Comparison of ENCODE assay signal across 22 cellular contexts in the genomic region with DNA sequence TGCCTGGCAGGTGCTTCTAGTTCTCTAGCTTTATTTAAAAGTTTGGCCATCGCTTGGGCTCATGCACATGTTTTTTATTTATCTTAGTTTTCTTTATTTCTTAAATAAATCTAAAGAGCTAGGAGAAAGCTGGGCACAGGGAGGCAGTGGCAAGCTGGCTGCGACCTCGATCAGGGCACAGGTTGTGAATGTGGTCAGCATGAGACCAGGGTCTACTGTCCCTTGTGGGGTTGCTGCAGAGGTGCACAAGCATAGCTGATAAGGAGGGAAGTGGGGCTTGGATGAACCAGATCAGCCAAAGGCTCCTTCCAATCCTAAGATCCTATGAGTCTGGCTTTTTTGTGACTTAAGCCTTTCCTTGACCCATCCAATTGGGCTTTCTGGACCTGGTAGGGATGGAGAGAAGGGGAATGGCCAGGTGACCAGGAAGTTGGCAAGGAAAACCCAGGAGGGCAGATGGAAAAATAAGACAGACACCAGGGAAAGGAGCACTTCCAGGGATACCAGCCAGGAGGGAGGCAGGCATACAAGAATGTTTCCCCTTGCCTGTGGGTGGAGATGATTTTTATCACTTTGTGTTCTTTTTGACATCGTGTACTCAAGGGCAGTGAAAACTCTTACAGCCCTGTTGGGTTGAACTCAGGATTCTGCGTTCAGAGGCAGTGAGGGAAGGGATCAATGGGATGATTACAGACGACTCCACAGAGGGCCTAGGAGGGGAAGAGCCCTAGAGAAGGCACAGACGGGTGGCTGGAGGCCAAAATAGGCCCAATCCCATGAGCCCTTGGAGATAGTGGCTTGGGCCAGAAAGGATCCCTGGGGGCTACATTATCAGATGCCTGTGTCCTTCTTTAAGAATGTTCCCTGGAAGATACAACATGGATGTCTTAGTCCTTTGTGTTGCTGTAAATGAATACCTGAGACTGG. TPM values are rescaled to one million over a fixed set of nuclear protein-coding genes. Genes with fewer than 3 reads are reported as not detected.
DNase-seq lines count a peak whose midpoint lies in the region; ATAC-seq and TF ChIP-seq lines count a peak whose summit lies in the region.
"Had no signal": no experiment of that assay in that cellular context is flagged by ENCODE, and none has a peak within 500 bp of the region (broad histone marks: within the 10 kb centered on the region; RNA-seq: fewer than 3 reads in every experiment).

No MANE protein-coding gene starts in this region.

- H2BK12ac ChIP-seq in neuronal stem cell (ENCODE audit: low read length): no peak overlapping the region

- no peak for TF ChIP-seq POLR2A in body of pancreas (IDR thresholded peaks at IDR 0.05)

- peak overlapping the region; percentile 7 to 60 (median 43); a peak in 19 of 22 replicates for H3K4me2 ChIP-seq in BLaER1 treated with 17β-estradiol and CSF1 and Interleukin-3, amounts not matched to agents 10 nM and 100 nM
- H3K4me2 ChIP-seq in neuronal stem cell (ENCODE audit: insufficient read depth, low read length, poor library complexity, severe bottlenecking): no peak overlapping the region

- no peak overlapping the region for H3K23ac ChIP-seq in neuronal stem cell (ENCODE audit: low read depth, low read length, poor library complexity)

- H3K27ac Mint-ChIP-seq in activated naive CD4-positive, alpha-beta T cell treated with anti-CD3 and anti-CD28 coated beads for 36 hours: no peak overlapping the region
- H3K27ac Mint-ChIP-seq: activated CD4-positive, alpha-beta T cell treated with anti-CD3 and anti-CD28 coated beads for 36 hours; activated CD8-positive, alpha-beta memory T cell treated with anti-CD3 and anti-CD28 coated beads, Interleukin-2, amount 10 ng/mL, durations not matched to agents 7 days and 5 days; CD8-positive, alpha-beta T cell; type B pancreatic cell had no signal

- no peaks in the 10 kb centered on the region for H3K36me3 Mint-ChIP-seq in activated naive CD4-positive, alpha-beta T cell treated with anti-CD3 and anti-CD28 coated beads for 36 hours (ENCODE audit: low read depth)
- H3K36me3 Mint-ChIP-seq: activated CD8-positive, alpha-beta memory T cell treated with anti-CD3 and anti-CD28 coated beads, Interleukin-2, amount 10 ng/mL, durations not matched to agents 7 days and 5 days; CD8-positive, alpha-beta T cell; type B pancreatic cell had no signal

- H3K27me3 Mint-ChIP-seq in activated naive CD4-positive, alpha-beta T cell treated with anti-CD3 and anti-CD28 coated beads for 36 hours (ENCODE audit: low read depth): peaks cover 2% of the 10 kb centered on the region
- H3K27me3 Mint-ChIP-seq: activated CD4-positive, alpha-beta T cell treated with anti-CD3 and anti-CD28 coated beads for 36 hours; type B pancreatic cell had no signal

- H3K18ac ChIP-seq in neuronal stem cell (ENCODE audit: low read length): no peak overlapping the region

- DNase-seq in body of pancreas (no peak), left ventricle myocardium superior (peak; percentile 54), neuronal stem cell (ENCODE audit: low spot score) (no peak), NCI-H1417 treated with DMSO at 0.1 percent for 48 hours (lab: John Stamatoyannopoulos, UW) (no peak)
- DNase-seq in activated naive CD4-positive, alpha-beta T cell treated with anti-CD3 and anti-CD28 coated beads for 36 hours: no peak
- DNase-seq in activated effector memory CD4-positive, alpha-beta T cell treated with Interleukin-2 at 50 U/mL for 16 hours: no peak
- DNase-seq: ACHN; activated CD4-positive, alpha-beta T cell treated with anti-CD3 and anti-CD28 coated beads for 36 hours; activated CD8-positive, alpha-beta memory T cell treated with anti-CD3 and anti-CD28 coated beads, Interleukin-2, amount 10 ng/mL, durations not matched to agents 7 days and 5 days; activated gamma-delta T cell; anterior cingulate cortex; CD8-positive, alpha-beta T cell; NCI-H446 treated with DMSO at 0.1 percent for 48 hours; spleen had no signal

- H3K4me1 Mint-ChIP-seq in activated naive CD4-positive, alpha-beta T cell treated with anti-CD3 and anti-CD28 coated beads for 36 hours (ENCODE audit: low read depth): no peaks in the 10 kb centered on the region
- H3K4me1 Mint-ChIP-seq: activated CD4-positive, alpha-beta T cell treated with anti-CD3 and anti-CD28 coated beads for 36 hours; activated CD8-positive, alpha-beta memory T cell treated with anti-CD3 and anti-CD28 coated beads, Interleukin-2, amount 10 ng/mL, durations not matched to agents 7 days and 5 days had no signal

- H2BK15ac ChIP-seq in neuronal stem cell (ENCODE audit: low read length): no peak overlapping the region

- no peak overlapping the region for H3K27ac ChIP-seq in BLaER1 treated with 17β-estradiol and CSF1 and Interleukin-3, amounts not matched to agents 10 nM and 100 nM
- H3K27ac ChIP-seq in body of pancreas (peak overlapping the region in 3 of 4 donors; percentile 36 to 65 (median 61)), skeletal muscle tissue (ENCODE audit: low read depth, low read length) (peak overlapping the region; percentile 51), neuronal stem cell (replicated peaks; ENCODE audit: low read length) (no peak overlapping the region)
- H3K27ac ChIP-seq: pancreas had no signal

- no peak overlapping the region for H3K14ac ChIP-seq in neuronal stem cell (ENCODE audit: low read length)

- no peak overlapping the region for H2BK5ac ChIP-seq in neuronal stem cell (ENCODE audit: low read length)

- no peaks in the 10 kb centered on the region for H3K27me3 ChIP-seq in BLaER1 treated with 17β-estradiol and CSF1 and Interleukin-3, amounts not matched to agents 10 nM and 100 nM
- H3K27me3 ChIP-seq in body of pancreas (no peaks in the 10 kb centered on the region), skeletal muscle tissue (ENCODE audit: control insufficient read depth in 3 of 3, insufficient read depth in 3 of 3, low read length in 3 of 3) (peaks cover 0 to 5% (median 5%) of the 10 kb centered on the region in 3 donors), neuronal stem cell (ENCODE audit: control insufficient read depth in 3 of 3, insufficient read depth in 3 of 3, low read depth in 1 of 3, low read length in 3 of 3) (peaks cover 0 to 7% (median 0%) of the 10 kb centered on the region in 3 experiments)
- H3K27me3 ChIP-seq: pancreas had no signal

- no peak overlapping the region for H2BK120ac ChIP-seq in neuronal stem cell (ENCODE audit: low read depth, low read length)

- H3K9me3 Mint-ChIP-seq in activated naive CD4-positive, alpha-beta T cell treated with anti-CD3 and anti-CD28 coated beads for 36 hours: no peaks in the 10 kb centered on the region

- peaks cover 9 to 32% (median 24%) of the 10 kb centered on the region in 10 experiments for H3K4me1 ChIP-seq in BLaER1 treated with 17β-estradiol and CSF1 and Interleukin-3, amounts not matched to agents 10 nM and 100 nM
- no peaks in the 10 kb centered on the region for H3K4me1 ChIP-seq in body of pancreas
- H3K4me1 ChIP-seq in skeletal muscle tissue (ENCODE audit: control insufficient read depth in 3 of 3, insufficient read depth in 3 of 3, low read length in 3 of 3): peaks cover 29 to 53% (median 33%) of the 10 kb centered on the region in 3 donors
- H3K4me1 ChIP-seq in neuronal stem cell (ENCODE audit: control insufficient read depth in 2 of 2, insufficient read depth in 1 of 2, low read depth in 1 of 2, low read length in 2 of 2): no peaks in the 10 kb centered on the region
- H3K4me1 ChIP-seq: pancreas, spleen had no signal

- no peak for TF ChIP-seq CTCF in body of pancreas (IDR thresholded peaks at IDR 0.05)

- H3K9ac ChIP-seq in BLaER1 treated with 17β-estradiol and CSF1 and Interleukin-3, amounts not matched to agents 10 nM and 100 nM: no peak overlapping the region
- H3K9ac ChIP-seq in skeletal muscle tissue (ENCODE audit: low read depth in 1 of 3, low read length in 3 of 3) (no peak overlapping the region), neuronal stem cell (ENCODE audit: low read depth, low read length, poor library complexity) (no peak overlapping the region)

- WGBS in body of pancreas, 2 donors: 61 to 71% methylated on average over 7 of the region's 7 CpGs
- no CpG with 5 or more reads among the region's 7 CpGs for WGBS in neuronal stem cell (ENCODE audit: extremely low coverage in 2 of 2, insufficient read length in 2 of 2, insufficient replicate concordance in 1 of 2), 2 donors

- intact Hi-C loops in body of pancreas (cut with DNase I) (no loop called here), left ventricle myocardium superior (cut with micrococcal nuclease) (no loop called here)
- intact Hi-C loops in activated naive CD4-positive, alpha-beta T cell treated with anti-CD3 and anti-CD28 coated beads for 36 hours (cut with micrococcal nuclease): no loop called here

- no peak overlapping the region for H3K4me3 Mint-ChIP-seq in activated naive CD4-positive, alpha-beta T cell treated with anti-CD3 and anti-CD28 coated beads for 36 hours
- H3K4me3 Mint-ChIP-seq: activated CD4-positive, alpha-beta T cell treated with anti-CD3 and anti-CD28 coated beads for 36 hours; activated CD8-positive, alpha-beta memory T cell treated with anti-CD3 and anti-CD28 coated beads, Interleukin-2, amount 10 ng/mL, durations not matched to agents 7 days and 5 days; CD8-positive, alpha-beta T cell; type B pancreatic cell had no signal

- no peak overlapping the region for H3K4me3 ChIP-seq in BLaER1 treated with 17β-estradiol and CSF1 and Interleukin-3, amounts not matched to agents 10 nM and 100 nM
- H3K4me3 ChIP-seq in body of pancreas (no peak overlapping the region), skeletal muscle tissue (ENCODE audit: low read length in 3 of 3) (no peak overlapping the region), neuronal stem cell (ENCODE audit: low read length in 2 of 2) (no peak overlapping the region)
- H3K4me3 ChIP-seq: pancreas, spleen had no signal

- no peak overlapping the region for H2AK5ac ChIP-seq in neuronal stem cell (ENCODE audit: low read depth, low read length)

- peaks cover 5 to 15% (median 9%) of the 10 kb centered on the region in 11 experiments; a peak in 17 of 22 replicates for H3K9me3 ChIP-seq in BLaER1 treated with 17β-estradiol and CSF1 and Interleukin-3, amounts not matched to agents 10 nM and 100 nM (replicated peaks in 1 of 11)
- H3K9me3 ChIP-seq in body of pancreas (no peaks in the 10 kb centered on the region), skeletal muscle tissue (ENCODE audit: control insufficient read depth in 3 of 3, low read length in 3 of 3) (no peaks in the 10 kb centered on the region), neuronal stem cell (replicated peaks in 1 of 2; ENCODE audit: control insufficient read depth in 2 of 2, insufficient read depth in 1 of 2, low read depth in 1 of 2, low read length in 2 of 2) (peaks cover 2 to 5% of the 10 kb centered on the region in 2 donors)
- H3K9me3 ChIP-seq: pancreas had no signal

- no peaks in the 10 kb centered on the region for H3K79me1 ChIP-seq in neuronal stem cell (ENCODE audit: low read depth, low read length)

- no peak overlapping the region for H4K8ac ChIP-seq in neuronal stem cell (ENCODE audit: low read depth, low read length)

- H4K91ac ChIP-seq in neuronal stem cell (ENCODE audit: low read depth, low read length, poor library complexity): no peak overlapping the region

- CTCF ChIA-PET in activated naive CD4-positive, alpha-beta T cell treated with anti-CD3 and anti-CD28 coated beads for 36 hours (lab: Charles Lee): no interaction called here

- no peaks in the 10 kb centered on the region for H3K36me3 ChIP-seq in BLaER1 treated with 17β-estradiol and CSF1 and Interleukin-3, amounts not matched to agents 10 nM and 100 nM
- H3K36me3 ChIP-seq in body of pancreas (replicated peaks in 1 of 2; ENCODE audit: insufficient read depth in 1 of 2, low read depth in 2 of 2) (no peaks in the 10 kb centered on the region), skeletal muscle tissue (ENCODE audit: control insufficient read depth in 3 of 3, insufficient read depth in 3 of 3, low read length in 3 of 3) (peaks cover 0 to 2% (median 0%) of the 10 kb centered on the region in 3 donors), neuronal stem cell (replicated peaks in 1 of 2; ENCODE audit: control insufficient read depth in 2 of 2, insufficient read depth in 2 of 2, low read length in 2 of 2) (no peaks in the 10 kb centered on the region)
- H3K36me3 ChIP-seq: pancreas, spleen had no signal

- no peak for ATAC-seq in body of pancreas
- ATAC-seq in left ventricle myocardium superior: peak; percentile 15
- ATAC-seq: activated CD4-positive, alpha-beta T cell treated with anti-CD3 and anti-CD28 coated beads for 36 hours; activated CD8-positive, alpha-beta memory T cell treated with anti-CD3 and anti-CD28 coated beads, Interleukin-2, amount 10 ng/mL, durations not matched to agents 7 days and 5 days; CD8-positive, alpha-beta T cell had no signal

- no peaks in the 10 kb centered on the region for H4K20me1 ChIP-seq in BLaER1 treated with 17β-estradiol and CSF1 and Interleukin-3, amounts not matched to agents 10 nM and 100 nM

- H3K4ac ChIP-seq in neuronal stem cell (ENCODE audit: low read length): no peak overlapping the region

- no peak overlapping the region for H2AFZ ChIP-seq in neuronal stem cell (ENCODE audit: low read length)

RNA-seq across cellular contexts. Expression of gene CYP4B1, which starts 8.5 kb away (rescaled TPM):
- 10 to 100 TPM; 12.5 to 30.0 TPM for total RNA-seq in body of pancreas
- 16.1 TPM for total RNA-seq in left ventricle myocardium superior
- total RNA-seq in skeletal muscle tissue: not detected
- not detected for total RNA-seq in activated naive CD4-positive, alpha-beta T cell treated with anti-CD3 and anti-CD28 coated beads for 36 hours
- not detected for polyA plus RNA-seq in neuronal stem cell (2013, experiment 1 of 2)
- polyA plus RNA-seq in neuronal stem cell (2013, experiment 2 of 2): not detected
- total RNA-seq: activated CD4-positive, alpha-beta T cell treated with anti-CD3 and anti-CD28 coated beads for 36 hours; activated CD8-positive, alpha-beta memory T cell treated with anti-CD3 and anti-CD28 coated beads, Interleukin-2, amount 10 ng/mL, durations not matched to agents 7 days and 5 days; CD8-positive, alpha-beta T cell; endothelial cell of umbilical vein; frontal cortex; M059J; RPMI7951 had no signal
- polyA plus RNA-seq: endothelial cell of umbilical vein had no signal

Comparison
In these comparisons a context has a peak if more than half of its experiments do, and no peak if none do; other contexts are left out.
1. H3K27ac ChIP-seq: peak in body of pancreas (3 of 4) and skeletal muscle tissue (single experiment); none in BLaER1 treated with 17β-estradiol and CSF1 and Interleukin-3, amounts not matched to agents 10 nM and 100 nM (0 of 11) and neuronal stem cell (single experiment).
2. RNA of gene CYP4B1, which starts 8.5 kb away (total RNA-seq): 12.5 to 30.0 TPM in body of pancreas and 16.1 TPM in left ventricle myocardium superior (single experiment); not detected in skeletal muscle tissue (single experiment) and not detected in activated naive CD4-positive, alpha-beta T cell treated with anti-CD3 and anti-CD28 coated beads for 36 hours; every median in the first group is over 10 times any median in the second.